ENCODE assay signal across 17 cellular contexts in genomic region chr1:94951509-94952208, GRCh38. TPM values are rescaled to one million over a fixed set of nuclear protein-coding genes. Genes with fewer than 3 reads are reported as not detected.
DNase-seq lines count a peak whose midpoint lies in the region; ATAC-seq and TF ChIP-seq lines count a peak whose summit lies in the region.
"Had no signal": no experiment of that assay in that cellular context is flagged by ENCODE, and none has a peak within 500 bp of the region (broad histone marks: within the 10 kb centered on the region; RNA-seq: fewer than 3 reads in every experiment).

No MANE protein-coding gene starts in this region.

- peak; percentile 58 for DNase-seq in HPDE6-E6E7 (ENCODE audit: extremely low spot score)
- peak; percentile 9 for DNase-seq in SK-MEL-5 (ENCODE audit: low read depth, low spot score)
- DNase-seq in dedifferentiated amniotic fluid mesenchymal stem cell (ENCODE audit: extremely low spot score), result peak; percentile 64
- DNase-seq in right lobe of liver, result no peak
- DNase-seq in colonic mucosa, result no peak
- DNase-seq in ACHN, result no peak
- no peak for DNase-seq in GM23248
- DNase-seq: CD8-positive, alpha-beta T cell; DND-41; NCI-H1436 treated with DMSO at 0.1 percent for 48 hours; NCI-H2081; NCI-H2227 treated with DMSO at 0.1 percent for 48 hours; NCI-H524 treated with DMSO at 0.1 percent for 48 hours; NK-92 treated with Interleukin-12 subunit alpha and Interleukin-12 subunit beta, amount 100 ng/mL, for 24 hours; OCI-M1 had no signal

- H3K9me2 ChIP-seq in GM23248 (ENCODE audit: insufficient read depth), result no peaks in the 10 kb centered on the region

- H3K9me3 ChIP-seq in right lobe of liver (no peaks in the 10 kb centered on the region), colonic mucosa (no peaks in the 10 kb centered on the region), GM23248 (ENCODE audit: low read depth) (no peaks in the 10 kb centered on the region)
- H3K9me3 ChIP-seq: HAP-1 had no signal

- WGBS in right lobe of liver (ENCODE audit: insufficient coverage, low coverage, low lambda C conversion rate, missing lambda C conversion rate), result 45% methylated on average over 5 of the region's 5 CpGs
- WGBS in GM23248 (ENCODE audit: low coverage in 1 of 2, low lambda C conversion rate in 2 of 2, missing lambda C conversion rate in 2 of 2), 2 experiments, result 50 to 52% methylated on average over 5 of the region's 5 CpGs

- H3K27ac ChIP-seq in right lobe of liver, result peak overlapping the region in 2 of 3 donors; percentile 2 to 41
- no peak overlapping the region for H3K27ac ChIP-seq in colonic mucosa
- H3K27ac ChIP-seq in GM23248, result no peak overlapping the region

- in situ Hi-C loops in SK-MEL-5 (cut with HindIII; ENCODE audit: low pct_unique_long_range_greater_than_20kb, low sequenced_read_pairs) (no loop called here), ACHN (cut with HindIII; ENCODE audit: low pct_ligation_motif_present, low pct_unique_long_range_greater_than_20kb, low sequenced_read_pairs) (no loop called here), GM23248 (cut with MboI) (no loop called here)

- ATAC-seq in right lobe of liver (peak in 2 of 4 donors; percentile 26 to 45), GM18873 (IDR thresholded peaks at IDR 0.05; ENCODE audit: low FRiP score, unreplicated experiment) (no peak)
- ATAC-seq: CD8-positive, alpha-beta T cell had no signal

- peaks cover 11% of the 10 kb centered on the region for H3F3A ChIP-seq in GM23248 (ENCODE audit: insufficient read depth)

- H3K79me2 ChIP-seq in GM23248 (ENCODE audit: insufficient read depth), result no peaks in the 10 kb centered on the region

- H3K9ac ChIP-seq in colonic mucosa (ENCODE audit: low read depth in 2 of 2, low read length in 2 of 2) (no peak overlapping the region), GM23248 (no peak overlapping the region)

- H3K4me1 ChIP-seq in right lobe of liver, result peaks cover 0 to 55% (median 19%) of the 10 kb centered on the region in 4 donors
- peaks cover 9% of the 10 kb centered on the region for H3K4me1 ChIP-seq in colonic mucosa
- H3K4me1 ChIP-seq in GM23248 (ENCODE audit: insufficient read depth), result 0 out of 2 replicates have a peak, but pooled peaks cover 27% of the 10 kb centered on the region
- H3K4me1 ChIP-seq: HAP-1 had no signal

- no peak for TF ChIP-seq POLR2A in right lobe of liver (IDR thresholded peaks at IDR 0.05)

- no peak overlapping the region for H3K4me2 ChIP-seq in GM23248 (ENCODE audit: unreplicated experiment)

- H3K27me3 ChIP-seq in right lobe of liver, result no peaks in the 10 kb centered on the region
- H3K27me3 ChIP-seq in colonic mucosa, result no peaks in the 10 kb centered on the region
- H3K27me3 ChIP-seq in GM23248 (replicated peaks; ENCODE audit: insufficient read depth), result no peaks in the 10 kb centered on the region

- no peaks in the 10 kb centered on the region for H4K20me1 ChIP-seq in GM23248 (ENCODE audit: insufficient read depth)

- intact Hi-C loops in right lobe of liver (cut with DNase I), result no loop called here
- intact Hi-C loops in colonic mucosa (cut with DNase I), result no loop called here

- no peak overlapping the region for H2AFZ ChIP-seq in GM23248

- H3K36me3 ChIP-seq in right lobe of liver (no peaks in the 10 kb centered on the region), colonic mucosa (no peaks in the 10 kb centered on the region), GM23248 (ENCODE audit: low read depth) (no peaks in the 10 kb centered on the region)
- H3K36me3 ChIP-seq: HAP-1 had no signal

- TF ChIP-seq CTCF in right lobe of liver (IDR thresholded peaks at IDR 0.05) (no peak), colonic mucosa (IDR thresholded peaks at IDR 0.05) (no peak)

- H3K4me3 ChIP-seq in right lobe of liver (no peak overlapping the region), colonic mucosa (no peak overlapping the region), GM23248 (no peak overlapping the region)
- H3K4me3 ChIP-seq: HAP-1 had no signal

RNA-seq across cellular contexts. Expression of gene CNN3, which starts 24.7 kb away (rescaled TPM):
- 87.8 and 92.9 TPM in 2 replicates for total RNA-seq in SK-MEL-5 (2014; rRNA removed; shearing (Covaris generic))
- 91.5 and 104 TPM in 2 replicates for polyA plus RNA-seq in SK-MEL-5 (2015; cell fraction: cytosol; rRNA removed)
- 41.0 and 50.0 TPM in 2 replicates for polyA plus RNA-seq in SK-MEL-5 (2015; cell fraction: nucleus; rRNA removed)
- total RNA-seq in right lobe of liver (100 to 1,000 TPM in 2 of 6 experiments, 10 to 100 TPM in 4; 90.5 to 125 (median 99.3) TPM), colonic mucosa (100 to 1,000 TPM; 117 to 164 TPM)
- total RNA-seq in GM23248 (2014; rRNA removed; shearing (Covaris generic)), result 200 and 213 TPM in 2 replicates
- polyA plus RNA-seq in GM23248 (2016; fragmentation: Nextera tagmentation; extraction: Ambion mirVana), result 359 and 365 TPM in 2 replicates

Comparison
In these comparisons a context has a peak if more than half of its experiments do, and no peak if none do; other contexts are left out.
1. DNase-seq: peak in HPDE6-E6E7 (single experiment), SK-MEL-5 (single experiment) and dedifferentiated amniotic fluid mesenchymal stem cell (single experiment); none in right lobe of liver (0 of 3), colonic mucosa (single experiment), ACHN (single experiment) and GM23248 (single experiment).
2. H3K27ac ChIP-seq: peak in right lobe of liver (2 of 3); none in colonic mucosa (single experiment) and GM23248 (single experiment).